Comparison of ENCODE assay signal across 28 cellular contexts in the genomic region with DNA sequence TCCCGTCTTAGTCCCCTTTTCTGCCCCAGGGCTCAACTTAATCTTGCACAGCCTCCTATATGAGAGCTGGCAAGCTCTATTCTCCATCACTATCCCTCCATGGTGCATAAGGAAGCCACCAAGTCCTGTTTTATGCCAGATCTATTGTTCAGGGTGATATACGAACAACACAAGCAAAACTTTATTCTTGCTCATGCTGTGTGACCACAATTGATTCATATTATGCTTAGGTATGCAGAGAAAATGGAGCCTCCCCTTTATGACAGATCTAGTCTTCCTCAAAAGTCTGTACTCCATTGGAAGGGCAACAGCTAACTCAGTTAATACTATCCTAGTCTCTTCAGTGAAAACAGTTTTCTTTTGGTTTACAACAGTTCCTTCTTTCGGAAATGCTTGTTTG. TPM values are rescaled to one million over a fixed set of nuclear protein-coding genes. Genes with fewer than 3 reads are reported as not detected.
A peak's percentile ranks its signal among the peaks of the same experiment; 100 is the strongest.
DNase-seq lines count a peak whose midpoint lies in the region; ATAC-seq and TF ChIP-seq lines count a peak whose summit lies in the region.
"Had no signal": no experiment of that assay in that cellular context is flagged by ENCODE, and none has a peak within 500 bp of the region (broad histone marks: within the 10 kb centered on the region; RNA-seq: fewer than 3 reads in every experiment).

No MANE protein-coding gene starts in this region.

- H3K36me3 ChIP-seq in HCT116 (ENCODE audit: control insufficient read depth in 1 of 2, insufficient read depth in 2 of 2, low read length in 2 of 2) (no peaks in the 10 kb centered on the region), PC-3 (ENCODE audit: low read depth, low read length) (no peaks in the 10 kb centered on the region), fibroblast of lung (ENCODE audit: control insufficient read depth, insufficient read depth, low read length) (no peaks in the 10 kb centered on the region), parathyroid adenoma (ENCODE audit: control insufficient read depth, insufficient read depth, low read length) (no peaks in the 10 kb centered on the region)
- H3K36me3 ChIP-seq: BLaER1 treated with 17β-estradiol and CSF1 and Interleukin-3, amounts not matched to agents 10 nM and 100 nM; esophagus squamous epithelium; gastroesophageal sphincter; right atrium auricular region; upper lobe of right lung had no signal

- H3K4me1 ChIP-seq in HCT116 (ENCODE audit: control insufficient read depth in 1 of 2, insufficient read depth in 2 of 2, low read length in 2 of 2) (peaks cover 0 to 4% of the 10 kb centered on the region in 2 experiments; a peak in 1 of 4 replicates), PC-3 (ENCODE audit: insufficient read depth, low read length) (peaks cover 6% of the 10 kb centered on the region; the same call in 1 of the 2 replicates), fibroblast of lung (ENCODE audit: control insufficient read depth, extremely low read depth, insufficient read depth, low read length) (peaks cover 3% of the 10 kb centered on the region), parathyroid adenoma (peaks cover 10% of the 10 kb centered on the region)
- H3K4me1 ChIP-seq: Caco-2 had no signal

- H3K79me2 ChIP-seq in HCT116 (ENCODE audit: insufficient read depth, low read length): no peaks in the 10 kb centered on the region
- peaks cover 1% of the 10 kb centered on the region for H3K79me2 ChIP-seq in PC-3 (ENCODE audit: low read length)
- peaks cover 1% of the 10 kb centered on the region for H3K79me2 ChIP-seq in fibroblast of lung (ENCODE audit: control insufficient read depth, insufficient read depth, low read length)
- H3K79me2 ChIP-seq in parathyroid adenoma: peaks cover under 1% of the 10 kb centered on the region
- H3K79me2 ChIP-seq: hepatocyte had no signal

- POLR2A ChIA-PET in HCT116 (lab: Charles Lee): no interaction called here
- POLR2A ChIA-PET in PC-3 (lab: Charles Lee; ENCODE audit: unreplicated experiment): no interaction called here

- CTCF ChIA-PET in HCT116 (lab: Charles Lee) (no interaction called here), PC-3 (lab: Charles Lee) (no interaction called here)

- no peak overlapping the region for H3K4me2 ChIP-seq in HCT116 (ENCODE audit: low read length)
- H3K4me2 ChIP-seq in PC-3 (ENCODE audit: low read length): no peak overlapping the region
- H3K4me2 ChIP-seq in fibroblast of lung (ENCODE audit: extremely low read depth, insufficient read depth, low read length): no peak overlapping the region
- no peak overlapping the region for H3K4me2 ChIP-seq in parathyroid adenoma (ENCODE audit: low read length)
- H3K4me2 ChIP-seq: hepatocyte, SK-N-SH had no signal

- H3K27me3 ChIP-seq in HCT116 (ENCODE audit: insufficient read depth, low read length): no peaks in the 10 kb centered on the region
- no peaks in the 10 kb centered on the region for H3K27me3 ChIP-seq in PC-3 (ENCODE audit: low read length)
- no peaks in the 10 kb centered on the region for H3K27me3 ChIP-seq in fibroblast of lung (ENCODE audit: control insufficient read depth, insufficient read depth, low read length)
- no peaks in the 10 kb centered on the region for H3K27me3 ChIP-seq in parathyroid adenoma (ENCODE audit: control insufficient read depth, insufficient read depth, low read length)
- H3K27me3 ChIP-seq: BLaER1 treated with 17β-estradiol and CSF1 and Interleukin-3, amounts not matched to agents 10 nM and 100 nM; esophagus squamous epithelium; gastroesophageal sphincter; hepatocyte; right atrium auricular region; upper lobe of right lung had no signal

- no peaks in the 10 kb centered on the region for H3K4me1 Mint-ChIP-seq in activated T-helper 17 cell treated with anti-CD3 and anti-CD28 coated beads, Interleukin-2, amount 50 U/mL, for 72 hours

- no peaks in the 10 kb centered on the region for H3F3A ChIP-seq in PC-3 (ENCODE audit: low read length, unreplicated experiment)

- no peak for TF ChIP-seq CTCF in HCT116 (IDR thresholded peaks at IDR 0.05 in 2 of 3, conservative IDR thresholded peaks at IDR 0.05 in 1 of 3; ENCODE audit: borderline replicate concordance in 1 of 3, insufficient read depth in 1 of 3, low read depth in 2 of 3, low read length in 2 of 3)
- no peak for TF ChIP-seq CTCF in PC-3 (conservative IDR thresholded peaks at IDR 0.05; ENCODE audit: low read depth, low read length)
- TF ChIP-seq CTCF in fibroblast of lung (conservative IDR thresholded peaks at IDR 0.05 in 1 of 2, IDR thresholded peaks at IDR 0.05 in 1 of 2; ENCODE audit: low read depth in 1 of 2, low read length in 2 of 2): no peak
- no peak for TF ChIP-seq CTCF in parathyroid adenoma (IDR thresholded peaks at IDR 0.05)

- no peak for TF ChIP-seq POLR2A in HCT116 (IDR thresholded peaks at IDR 0.05; ENCODE audit: borderline replicate concordance, extremely low read depth, insufficient read depth, insufficient read length)

- BruUV-seq in HCT116 (replicated peaks; lab: Mats Ljungman, UMichigan) (no TSS peak), PC-3 (replicated peaks; lab: Mats Ljungman, UMichigan) (no TSS peak)

- H3K9ac ChIP-seq in HCT116 (ENCODE audit: low read length) (no peak overlapping the region), PC-3 (ENCODE audit: low read length) (no peak overlapping the region), fibroblast of lung (ENCODE audit: insufficient read depth, low read length) (no peak overlapping the region), parathyroid adenoma (no peak overlapping the region)
- H3K9ac ChIP-seq: SK-N-SH had no signal

- TF ChIP-seq RAD21 in HCT116 (IDR thresholded peaks at IDR 0.05; ENCODE audit: low read depth): no peak

- H3K27ac ChIP-seq in HCT116 (ENCODE audit: low read depth, low read length): no peak overlapping the region
- H3K27ac ChIP-seq in PC-3 (ENCODE audit: low read length): no peak overlapping the region
- H3K27ac ChIP-seq in fibroblast of lung (ENCODE audit: insufficient read depth, low read length): no peak overlapping the region
- no peak overlapping the region for H3K27ac ChIP-seq in parathyroid adenoma
- H3K27ac ChIP-seq: esophagus squamous epithelium, gastroesophageal sphincter, hepatocyte, right atrium auricular region, upper lobe of right lung had no signal

- ATAC-seq in HCT116 (no peak), PC-3 (no peak)
- ATAC-seq in activated T-helper 17 cell treated with anti-CD3 and anti-CD28 coated beads, Interleukin-2, amount 50 U/mL, for 72 hours (replicated peaks): no peak
- ATAC-seq: activated CD4-positive, CD25-positive, alpha-beta regulatory T cell treated with anti-CD3 and anti-CD28 coated beads, Interleukin-2, amount 50 U/mL, for 24 hours; gastroesophageal sphincter; stimulated activated naive CD8-positive, alpha-beta T cell treated with anti-CD3 and anti-CD28 coated beads, Interleukin-15, Interleukin-2, amounts not matched to agents 100 U/mL and 50 U/mL, for 24 hours; upper lobe of right lung had no signal

- H3K27ac Mint-ChIP-seq in activated T-helper 17 cell treated with anti-CD3 and anti-CD28 coated beads, Interleukin-2, amount 50 U/mL, for 72 hours: no peak overlapping the region
- H3K27ac Mint-ChIP-seq: activated naive CD4-positive, alpha-beta T cell treated with anti-CD3 and anti-CD28 coated beads for 36 hours; H9 had no signal

- no peaks in the 10 kb centered on the region for H3K27me3 Mint-ChIP-seq in activated T-helper 17 cell treated with anti-CD3 and anti-CD28 coated beads, Interleukin-2, amount 50 U/mL, for 72 hours
- H3K27me3 Mint-ChIP-seq: central memory CD8-positive, alpha-beta T cell had no signal

- H3K4me3 Mint-ChIP-seq in activated T-helper 17 cell treated with anti-CD3 and anti-CD28 coated beads, Interleukin-2, amount 50 U/mL, for 72 hours: no peak overlapping the region
- H3K4me3 Mint-ChIP-seq: activated naive CD4-positive, alpha-beta T cell treated with anti-CD3 and anti-CD28 coated beads for 36 hours; central memory CD8-positive, alpha-beta T cell; H9 had no signal

- H2AFZ ChIP-seq in HCT116 (ENCODE audit: low read depth, low read length, poor library complexity, severe bottlenecking) (peak overlapping the region; percentile 67), PC-3 (ENCODE audit: low read length) (no peak overlapping the region), fibroblast of lung (ENCODE audit: low read length) (peak overlapping the region; percentile 19), parathyroid adenoma (peak overlapping the region; percentile 14)
- H2AFZ ChIP-seq: hepatocyte had no signal

- no peaks in the 10 kb centered on the region for H3K36me3 Mint-ChIP-seq in activated T-helper 17 cell treated with anti-CD3 and anti-CD28 coated beads, Interleukin-2, amount 50 U/mL, for 72 hours (ENCODE audit: low read depth)

- intact Hi-C loops in HCT116 (cut with micrococcal nuclease) (no loop called here), PC-3 (cut with micrococcal nuclease) (no loop called here)

- RAD21 ChIA-PET in HCT116 (lab: Charles Lee; ENCODE audit: low non-redundant PET in 1 of 2, low total read pairs in 2 of 2, uncharacterized antibody in 2 of 2, unreplicated experiment in 2 of 2): no interaction called here

- DNase-seq in HCT116 (ENCODE audit: low read depth, low spot score): no peak
- peak; percentile 13 for DNase-seq in PC-3
- DNase-seq in fibroblast of lung (ENCODE audit: low read depth in 2 of 2): peak in 1 of 2 donors; percentile 32
- no peak for DNase-seq in NCI-H1092 (lab: John Stamatoyannopoulos, UW)
- DNase-seq in SHP77 (lab: John Stamatoyannopoulos, UW): no peak
- DNase-seq: activated CD4-positive, alpha-beta T cell treated with anti-CD3 and anti-CD28 coated beads, Interleukin-2, amount 50 U/mL, for 48 hours; activated naive CD4-positive, alpha-beta T cell treated with anti-CD3 and anti-CD28 coated beads for 36 hours; Caco-2; dermis blood vessel endothelial cell; DMS79; esophagus squamous epithelium; H9; NCI-H146; NCI-H82; OCI-M1; SK-N-SH; stimulated activated CD4-positive, alpha-beta T cell treated with anti-CD3 and anti-CD28 coated beads, Interleukin-1b, Interleukin-23, amount 100 ng/mL, for 48 hours; stimulated activated naive CD8-positive, alpha-beta T cell treated with anti-CD3 and anti-CD28 coated beads, Interleukin-15, Interleukin-2, amounts not matched to agents 100 U/mL and 50 U/mL, for 24 hours; upper lobe of right lung had no signal

- H3K9me3 Mint-ChIP-seq in activated T-helper 17 cell treated with anti-CD3 and anti-CD28 coated beads, Interleukin-2, amount 50 U/mL, for 72 hours: no peaks in the 10 kb centered on the region
- H3K9me3 Mint-ChIP-seq: activated naive CD4-positive, alpha-beta T cell treated with anti-CD3 and anti-CD28 coated beads for 36 hours; central memory CD8-positive, alpha-beta T cell had no signal

- H3K4me3 ChIP-seq in HCT116 (replicated peaks in 1 of 2; ENCODE audit: low read depth in 1 of 2, low read length in 2 of 2) (no peak overlapping the region), PC-3 (ENCODE audit: low read length) (no peak overlapping the region), fibroblast of lung (replicated peaks in 1 of 4; ENCODE audit: control extremely low read depth in 1 of 4, insufficient read depth in 1 of 4, low read depth in 3 of 4, low read length in 4 of 4) (no peak overlapping the region), parathyroid adenoma (ENCODE audit: low read depth, low read length) (no peak overlapping the region)
- H3K4me3 ChIP-seq: BLaER1 treated with 17β-estradiol and CSF1 and Interleukin-3, amounts not matched to agents 10 nM and 100 nM; esophagus squamous epithelium; gastroesophageal sphincter; hepatocyte; lung; right atrium auricular region; upper lobe of right lung had no signal

- H4K20me1 ChIP-seq in HCT116 (ENCODE audit: insufficient read depth) (no peaks in the 10 kb centered on the region), PC-3 (ENCODE audit: low read length) (no peaks in the 10 kb centered on the region), fibroblast of lung (ENCODE audit: control insufficient read depth, extremely low read depth, insufficient read depth, low read length) (no peaks in the 10 kb centered on the region)
- H4K20me1 ChIP-seq: BLaER1 treated with 17β-estradiol and CSF1 and Interleukin-3, amounts not matched to agents 10 nM and 100 nM had no signal

- H3K9me3 ChIP-seq in HCT116 (ENCODE audit: control insufficient read depth in 1 of 2, insufficient read depth in 1 of 2, low read depth in 1 of 2, low read length in 2 of 2) (no peaks in the 10 kb centered on the region), PC-3 (ENCODE audit: low read length) (no peaks in the 10 kb centered on the region), fibroblast of lung (ENCODE audit: control insufficient read depth, insufficient read depth, low read depth, low read length) (no peaks in the 10 kb centered on the region), parathyroid adenoma (ENCODE audit: control insufficient read depth, low read length) (no peaks in the 10 kb centered on the region)
- H3K9me3 ChIP-seq: BLaER1 treated with 17β-estradiol and CSF1 and Interleukin-3, amounts not matched to agents 10 nM and 100 nM; Caco-2; esophagus squamous epithelium; gastroesophageal sphincter; right atrium auricular region; SK-N-SH; upper lobe of right lung had no signal

- H3K9me2 ChIP-seq in HCT116 (ENCODE audit: insufficient read depth) (no peaks in the 10 kb centered on the region), PC-3 (replicated peaks; ENCODE audit: low read length) (no peaks in the 10 kb centered on the region)
- H3K9me2 ChIP-seq: SK-N-SH had no signal

RNA-seq across cellular contexts. Expression of a gene that starts 4.7 kb away (rescaled TPM):
- 21.0 TPM for total RNA-seq in HCT116 (2021; ENCODE audit: unreplicated experiment)
- polyA plus RNA-seq in HCT116 (2012): 9.0 and 11.8 TPM in 2 replicates
- 8.6 and 9.4 TPM in 2 replicates for total RNA-seq in PC-3 (2014; rRNA removed)
- 21.3 and 28.9 TPM in 2 replicates for total RNA-seq in fibroblast of lung
- 19.0 and 19.2 TPM in 2 replicates for polyA plus RNA-seq in fibroblast of lung
- polyA plus RNA-seq in fibroblast of lung (2012): 14.4 and 15.6 TPM in 2 replicates
- polyA minus RNA-seq in fibroblast of lung (ENCODE audit: low replicate concordance): 2.9 and 7.2 TPM in 2 replicates
- total RNA-seq in activated T-helper 17 cell treated with anti-CD3 and anti-CD28 coated beads, Interleukin-2, amount 50 U/mL, for 72 hours: 10 to 100 TPM; 25.6 to 39.6 TPM
